9 cellular contexts compared by ENCODE assay signal in genomic region chr14:61438497-61438859, GRCh38.
DNase-seq lines count a peak whose midpoint lies in the region; ATAC-seq, FAIRE-seq and TF ChIP-seq lines count a peak whose summit lies in the region.
"Had no signal": no experiment of that assay in that cellular context is flagged by ENCODE, and none has a peak within 500 bp of the region (broad histone marks: within the 10 kb centered on the region; RNA-seq: fewer than 3 reads in every experiment).

No MANE protein-coding gene starts in this region.

- in situ Hi-C loops in brain microvascular endothelial cell (cut with HindIII; ENCODE audit: low pct_ligation_motif_present, low sequenced_read_pairs) = no loop called here

- no peak overlapping the region for H3K9ac ChIP-seq in neural progenitor cell

- H3K4me3 Mint-ChIP-seq in neural progenitor cell = no peak overlapping the region
- H3K4me3 Mint-ChIP-seq: neural crest cell had no signal

- H3K4me2 ChIP-seq in neural progenitor cell = peak overlapping the region; percentile 38

- no peaks in the 10 kb centered on the region for H3K27me3 Mint-ChIP-seq in neural progenitor cell (ENCODE audit: insufficient read depth, low read depth)

- H4K20me1 ChIP-seq in neural progenitor cell (ENCODE audit: low read depth) = no peaks in the 10 kb centered on the region

- H3K27ac ChIP-seq in brain microvascular endothelial cell (peak overlapping the region; percentile 32), neural progenitor cell (no peak overlapping the region)

- peak overlapping the region; percentile 64 for H2AFZ ChIP-seq in neural progenitor cell (replicated peaks)

- H3K27me3 ChIP-seq in brain microvascular endothelial cell (replicated peaks) = no peaks in the 10 kb centered on the region
- no peaks in the 10 kb centered on the region for H3K27me3 ChIP-seq in neural progenitor cell

- H3K4me1 ChIP-seq in neural progenitor cell = peaks cover 14% of the 10 kb centered on the region

- no peak for TF ChIP-seq CTCF in brain microvascular endothelial cell (IDR thresholded peaks at IDR 0.05; ENCODE audit: low read depth, low read length, missing control alignments)
- TF ChIP-seq CTCF in neural progenitor cell (IDR thresholded peaks at IDR 0.05) = no peak

- H3K79me2 ChIP-seq in neural progenitor cell (ENCODE audit: low read depth) = no peaks in the 10 kb centered on the region

- no peaks in the 10 kb centered on the region for H3K9me3 ChIP-seq in neural progenitor cell (ENCODE audit: low read depth)

- H3F3A ChIP-seq in neural progenitor cell (ENCODE audit: low read depth) = no peaks in the 10 kb centered on the region

- DNase-seq in GM12891 (ENCODE audit: insufficient read length, low spot score) (no peak), brain microvascular endothelial cell (no peak), neural progenitor cell (ENCODE audit: low spot score) (no peak), germinal center (ENCODE audit: low spot score) (no peak), ecto neural progenitor cell (ENCODE audit: low spot score) (no peak), LoVo (ENCODE audit: low spot score) (no peak)
- DNase-seq in stimulated activated CD4-positive, alpha-beta T cell treated with anti-CD3 and anti-CD28 coated beads, Interleukin-4, amount 100 ng/mL, for 4 hours = no peak

- peaks cover 5% of the 10 kb centered on the region for H3K4me1 Mint-ChIP-seq in neural progenitor cell

- H3K36me3 Mint-ChIP-seq in neural progenitor cell = no peaks in the 10 kb centered on the region

- H3K27ac Mint-ChIP-seq in neural progenitor cell = no peak overlapping the region

- peak; percentile 48 for FAIRE-seq in GM12891 (lab: Jason Lieb, UNC)

- no peaks in the 10 kb centered on the region for H3K9me3 Mint-ChIP-seq in neural progenitor cell
- H3K9me3 Mint-ChIP-seq: neural crest cell had no signal

- no peak for TF ChIP-seq POLR2A in GM12891 (IDR thresholded peaks at IDR 0.05; ENCODE audit: low read depth, low read length)

- ATAC-seq in HG02852 (IDR thresholded peaks at IDR 0.05; ENCODE audit: unreplicated experiment) = peak; percentile 51

- H3K36me3 ChIP-seq in brain microvascular endothelial cell (replicated peaks) (no peaks in the 10 kb centered on the region), neural progenitor cell (no peaks in the 10 kb centered on the region)

- H3K4me3 ChIP-seq in brain microvascular endothelial cell (ENCODE audit: low read depth, low read length) (no peak overlapping the region), neural progenitor cell (no peak overlapping the region)

TF ChIP-seq in GM12891, 5 proteins besides CTCF, POLR2A, EP300 and RAD21:
- TF ChIP-seq PAX5 (IDR thresholded peaks at IDR 0.05; ENCODE audit: insufficient read depth, low read length, severe bottlenecking) (no peak), POU2F2 (IDR thresholded peaks at IDR 0.05; ENCODE audit: low read depth, low read length) (no peak), SPI1 (IDR thresholded peaks at IDR 0.05; ENCODE audit: low read depth, low read length) (no peak), TAF1 (IDR thresholded peaks at IDR 0.05; ENCODE audit: low read depth, low read length) (no peak), POLR2AphosphoS5 (IDR thresholded peaks at IDR 0.05; ENCODE audit: low read depth, low read length) (no peak)
